Comparison of ENCODE assay signal across 17 cellular contexts in the genomic region with DNA sequence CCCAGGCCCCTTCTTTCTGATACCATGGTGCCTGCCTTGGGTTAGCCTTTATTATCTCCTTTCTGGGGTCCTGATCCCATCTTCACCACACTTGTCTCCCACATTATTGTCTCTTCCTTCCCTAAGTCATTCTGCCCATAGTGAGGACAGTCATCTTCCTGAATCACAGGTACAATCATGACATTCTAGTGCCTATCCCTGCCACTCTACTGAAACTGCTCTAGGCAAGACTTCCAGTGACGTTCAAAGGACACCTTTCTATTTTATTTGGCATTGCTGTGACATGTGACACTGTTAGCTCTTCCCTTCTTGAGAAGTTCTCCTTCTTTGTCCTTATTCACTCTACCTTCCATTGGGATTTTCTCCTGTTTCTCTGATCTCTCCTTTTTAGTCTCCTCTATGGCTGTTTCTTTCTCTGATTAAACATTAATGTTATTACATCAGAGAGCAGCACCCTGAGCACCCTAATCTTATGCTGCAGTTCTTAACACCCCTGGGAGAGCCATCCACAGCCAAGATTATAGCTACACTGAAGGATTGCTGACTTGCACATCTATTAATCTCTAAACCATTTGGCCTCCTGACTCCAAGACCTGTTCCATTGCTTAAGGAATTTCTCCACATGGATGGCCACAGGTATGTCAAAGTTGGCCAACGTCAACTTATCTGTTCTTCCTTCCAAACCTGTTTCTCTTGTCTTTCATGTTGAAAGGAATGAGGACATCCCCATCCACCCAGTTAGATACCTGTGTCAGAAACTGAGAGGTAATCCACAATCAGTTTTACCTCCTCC. TPM values are rescaled to one million over a fixed set of nuclear protein-coding genes. Genes with fewer than 3 reads are reported as not detected.
"Had no signal": no experiment of that assay in that cellular context is flagged by ENCODE, and none has a peak within 500 bp of the region (broad histone marks: within the 10 kb centered on the region; RNA-seq: fewer than 3 reads in every experiment).

No MANE protein-coding gene starts in this region.

- H3K27ac Mint-ChIP-seq: activated CD8-positive, alpha-beta T cell treated with anti-CD3 and anti-CD28 coated beads for 36 hours; activated naive CD8-positive, alpha-beta T cell treated with anti-CD3 and anti-CD28 coated beads for 36 hours; activated T-cell treated with anti-CD3 and anti-CD28 coated beads, Interleukin-2, amount 50 U/mL, for 72 hours; endodermal cell; mesothelial cell of epicardium had no signal

- H3K9ac ChIP-seq: parathyroid adenoma had no signal

- H3K27ac ChIP-seq: heart left ventricle, parathyroid adenoma, tibial nerve had no signal

- H3K4me1 Mint-ChIP-seq: activated naive CD8-positive, alpha-beta T cell treated with anti-CD3 and anti-CD28 coated beads for 36 hours had no signal

- H2AFZ ChIP-seq: parathyroid adenoma had no signal

- ATAC-seq: activated CD8-positive, alpha-beta T cell treated with anti-CD3 and anti-CD28 coated beads for 36 hours; activated T-cell treated with anti-CD3 and anti-CD28 coated beads, Interleukin-2, amount 50 U/mL, for 72 hours; heart left ventricle had no signal

- H3K27me3 ChIP-seq: esophagus squamous epithelium, heart left ventricle, tibial nerve had no signal

- H3K4me1 ChIP-seq: esophagus squamous epithelium, heart left ventricle, parathyroid adenoma, tibial nerve had no signal

- DNase-seq: activated CD4-positive, alpha-beta T cell treated with anti-CD3 and anti-CD28 coated beads for 4 hours; activated CD8-positive, alpha-beta memory T cell treated with anti-CD3 and anti-CD28 coated beads, Interleukin-2, amount 50 U/mL, for 4 hours; activated CD8-positive, alpha-beta T cell treated with anti-CD3 and anti-CD28 coated beads for 36 hours; activated gamma-delta T cell treated with Interleukin-2 at 50 U/mL for 16 hours; activated naive CD8-positive, alpha-beta T cell treated with anti-CD3 and anti-CD28 coated beads for 36 hours; activated T-cell treated with anti-CD3 and anti-CD28 coated beads, Interleukin-2, amount 50 U/mL, for 72 hours; dermis blood vessel endothelial cell; endodermal cell; esophagus squamous epithelium; foreskin fibroblast; heart left ventricle; retina had no signal

- H3K36me3 ChIP-seq: esophagus squamous epithelium, heart left ventricle, tibial nerve had no signal

- H3K27me3 Mint-ChIP-seq: activated CD8-positive, alpha-beta T cell treated with anti-CD3 and anti-CD28 coated beads for 36 hours; activated naive CD8-positive, alpha-beta T cell treated with anti-CD3 and anti-CD28 coated beads for 36 hours had no signal

- H3K79me2 ChIP-seq: parathyroid adenoma had no signal

- H3K4me3 Mint-ChIP-seq: activated CD8-positive, alpha-beta T cell treated with anti-CD3 and anti-CD28 coated beads for 36 hours; activated naive CD8-positive, alpha-beta T cell treated with anti-CD3 and anti-CD28 coated beads for 36 hours; activated T-cell treated with anti-CD3 and anti-CD28 coated beads, Interleukin-2, amount 50 U/mL, for 72 hours; endodermal cell; mesothelial cell of epicardium had no signal

- H3K4me3 ChIP-seq: esophagus squamous epithelium, heart left ventricle, tibial nerve had no signal

RNA-seq across cellular contexts. Expression of a gene that starts 10.9 kb away (rescaled TPM):
- total RNA-seq: skeletal muscle tissue; T-helper 1 cell treated with Interleukin-12 subunit alpha and Interleukin-12 subunit beta and Interleukin-4 antibody, amounts not matched to agents 30 ng/mL and 1 ng/mL, for 36 hours had no signal
